25 cellular contexts compared by ENCODE assay signal in the genomic region with DNA sequence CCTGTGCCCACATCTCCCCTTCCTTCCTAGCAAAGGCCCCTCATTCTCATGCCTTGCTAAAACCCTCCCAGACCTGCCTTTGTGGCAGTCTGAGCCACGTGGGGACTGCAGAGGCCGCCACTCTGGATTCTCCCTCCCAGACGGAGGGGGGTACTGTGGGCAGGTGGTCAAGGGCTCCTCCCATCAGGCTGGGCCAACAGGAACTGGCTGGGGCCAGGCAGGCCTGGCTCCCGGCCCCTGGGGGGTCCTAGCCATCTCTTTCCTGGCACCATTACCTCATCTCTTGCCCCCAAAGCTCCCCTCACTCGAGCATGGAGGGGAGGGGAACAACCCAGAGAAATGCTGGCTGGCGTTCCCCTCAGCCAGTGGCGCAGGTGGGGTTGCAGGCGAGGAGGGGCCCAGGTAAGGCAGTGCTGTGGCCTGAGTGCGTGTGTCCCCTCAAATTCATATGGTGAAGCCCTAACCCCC.
"Had no signal": no experiment of that assay in that cellular context is flagged by ENCODE, and none has a peak within 500 bp of the region (broad histone marks: within the 10 kb centered on the region; RNA-seq: fewer than 3 reads in every experiment).

No MANE protein-coding gene starts in this region.

- H3K4me1 Mint-ChIP-seq: central memory CD8-positive, alpha-beta T cell; memory B cell; nephron; stimulated activated memory B cell treated with anti-CD40 and anti-IgM and Interleukin-4, amounts not matched to agents 10 μg/mL and 1 μg/mL and 100 μg/mL, for 72 hours had no signal

- H3K27me3 Mint-ChIP-seq: memory B cell; naive thymus-derived CD4-positive, alpha-beta T cell; stimulated activated memory B cell treated with anti-CD40 and anti-IgM and Interleukin-4, amounts not matched to agents 10 μg/mL and 1 μg/mL and 100 μg/mL, for 72 hours; type B pancreatic cell had no signal

- H3K9me3 Mint-ChIP-seq: central memory CD8-positive, alpha-beta T cell; effector memory CD8-positive, alpha-beta T cell; memory B cell; nephron; stimulated activated memory B cell treated with anti-CD40 and anti-IgM and Interleukin-4, amounts not matched to agents 10 μg/mL and 1 μg/mL and 100 μg/mL, for 72 hours; type B pancreatic cell had no signal

- H3K27ac Mint-ChIP-seq: effector memory CD8-positive, alpha-beta T cell; memory B cell; mesothelial cell of epicardium; nephron; stimulated activated memory B cell treated with anti-CD40 and anti-IgM and Interleukin-4, amounts not matched to agents 10 μg/mL and 1 μg/mL and 100 μg/mL, for 72 hours; type B pancreatic cell had no signal

- FAIRE-seq: keratinocyte had no signal

- H3K36me3 ChIP-seq: gastrocnemius medialis, ovary had no signal

- H3K36me3 Mint-ChIP-seq: memory B cell; mesothelial cell of epicardium; naive thymus-derived CD4-positive, alpha-beta T cell; stimulated activated memory B cell treated with anti-CD40 and anti-IgM and Interleukin-4, amounts not matched to agents 10 μg/mL and 1 μg/mL and 100 μg/mL, for 72 hours; type B pancreatic cell had no signal

- H3K27me3 ChIP-seq: gastrocnemius medialis, ovary, testis, tibial artery had no signal

- H3K4me3 ChIP-seq: coronary artery, gastrocnemius medialis, left lung, lung, ovary, smooth muscle cell, testis, tibial artery had no signal

- H3K9me3 ChIP-seq: gastrocnemius medialis, left lung, ovary, testis, tibial artery had no signal

- DNase-seq: effector memory CD8-positive, alpha-beta T cell; gastrocnemius medialis; head of caudate nucleus; naive thymus-derived CD4-positive, alpha-beta T cell; occipital lobe; retina; stimulated activated CD4-positive, alpha-beta T cell treated with anti-CD3 and anti-CD28 coated beads, Interleukin-2, amount 100 ng/mL, for 24 hours; stimulated activated CD4-positive, alpha-beta T cell treated with anti-CD3 and anti-CD28 coated beads, Interleukin-4, amount 100 ng/mL, for 24 hours; stimulated activated naive CD8-positive, alpha-beta T cell treated with anti-CD3 and anti-CD28 coated beads, Interleukin-15, Interleukin-2, amounts not matched to agents 100 U/mL and 50 U/mL, for 24 hours; substantia nigra; testis; tibial artery had no signal

- H3K27ac ChIP-seq: coronary artery, gastrocnemius medialis, left lung, ovary, testis, tibial artery had no signal

- H3K4me3 Mint-ChIP-seq: central memory CD8-positive, alpha-beta T cell; effector memory CD8-positive, alpha-beta T cell; memory B cell; mesothelial cell of epicardium; naive thymus-derived CD4-positive, alpha-beta T cell; nephron; stimulated activated memory B cell treated with anti-CD40 and anti-IgM and Interleukin-4, amounts not matched to agents 10 μg/mL and 1 μg/mL and 100 μg/mL, for 72 hours; type B pancreatic cell had no signal

- H3K4me1 ChIP-seq: gastrocnemius medialis, left lung, testis, tibial artery had no signal

- ATAC-seq: effector memory CD8-positive, alpha-beta T cell; gastrocnemius medialis; left lung; naive thymus-derived CD4-positive, alpha-beta T cell; sciatic nerve; stimulated activated memory B cell treated with anti-CD40 and anti-IgM and Interleukin-4, amounts not matched to agents 10 μg/mL and 1 μg/mL and 100 μg/mL, for 72 hours; stimulated activated naive CD8-positive, alpha-beta T cell treated with anti-CD3 and anti-CD28 coated beads, Interleukin-15, Interleukin-2, amounts not matched to agents 100 U/mL and 50 U/mL, for 24 hours had no signal
